8 cellular contexts compared by ENCODE assay signal in the genomic region with DNA sequence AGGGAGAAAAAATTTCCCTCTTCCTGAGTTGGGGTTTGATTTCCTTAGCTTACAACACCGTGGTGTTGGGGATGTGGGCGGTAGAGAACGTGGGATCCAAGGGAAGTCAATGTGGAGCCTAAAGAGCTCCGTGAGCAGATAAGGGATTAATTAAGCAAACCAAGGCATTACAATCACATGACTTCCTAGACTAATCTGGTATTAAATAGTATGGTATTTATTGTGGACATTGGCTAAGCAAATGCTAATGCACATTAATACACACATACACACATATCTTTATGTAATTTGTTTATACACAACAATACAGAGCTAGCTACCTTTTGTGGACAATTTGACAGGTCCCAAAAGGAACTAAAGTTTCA. TPM values are rescaled to one million over a fixed set of nuclear protein-coding genes. Genes with fewer than 3 reads are reported as not detected.
DNase-seq lines count a peak whose midpoint lies in the region; TF ChIP-seq lines count a peak whose summit lies in the region.

No MANE protein-coding gene starts in this region.

- peak overlapping the region; percentile 98 for H3K27ac ChIP-seq in 22Rv1

- peak overlapping the region; percentile 94 for H3K4me3 Mint-ChIP-seq in HFFc6
- H3K4me3 Mint-ChIP-seq in brain = peak overlapping the region; percentile 97 to 100 (median 98)
- peak overlapping the region; percentile 93 for H3K4me3 Mint-ChIP-seq in mesothelial cell of epicardium

- H3K36me3 Mint-ChIP-seq in HFFc6 (ENCODE audit: low read depth) = no peaks in the 10 kb centered on the region
- peaks cover 9% of the 10 kb centered on the region for H3K36me3 Mint-ChIP-seq in brain
- peaks cover 4% of the 10 kb centered on the region for H3K36me3 Mint-ChIP-seq in mesothelial cell of epicardium

- TF ChIP-seq CTCF in 22Rv1 (IDR thresholded peaks at IDR 0.05) (no peak), HFFc6 (IDR thresholded peaks at IDR 0.05) (no peak), brain (conservative IDR thresholded peaks at IDR 0.05) (no peak), mesothelial cell of epicardium (IDR thresholded peaks at IDR 0.05; ENCODE audit: unreplicated experiment) (no peak)

- H3K27ac Mint-ChIP-seq in HFFc6 (peak overlapping the region; percentile 96), brain (peak overlapping the region; percentile 98 to 100 (median 99)), mesothelial cell of epicardium (peak overlapping the region; percentile 99)

- H3K27me3 Mint-ChIP-seq in HFFc6 (ENCODE audit: insufficient read depth) = peaks cover 9% of the 10 kb centered on the region
- H3K27me3 Mint-ChIP-seq in brain = peaks cover 19% of the 10 kb centered on the region
- H3K27me3 Mint-ChIP-seq in mesothelial cell of epicardium (ENCODE audit: low read depth) = no peaks in the 10 kb centered on the region

- no peak for DNase-seq in HFFc6
- no peak for DNase-seq in mesothelial cell of epicardium (ENCODE audit: low spot score in 2 of 2, unreplicated experiment in 2 of 2)
- DNase-seq in NAMALWA (ENCODE audit: low spot score) = no peak
- no peak for DNase-seq in NOMO-1 (lab: John Stamatoyannopoulos, UW; ENCODE audit: unreplicated experiment in 2 of 2)
- no peak for DNase-seq in NCI-H1694 treated with DMSO at 0.1 percent for 48 hours (lab: John Stamatoyannopoulos, UW)
- DNase-seq in anterior cingulate cortex (lab: John Stamatoyannopoulos, UW) = no peak

- H3K9me3 Mint-ChIP-seq in HFFc6 = no peaks in the 10 kb centered on the region
- no peaks in the 10 kb centered on the region for H3K9me3 Mint-ChIP-seq in brain
- H3K9me3 Mint-ChIP-seq in mesothelial cell of epicardium = no peaks in the 10 kb centered on the region

- H3K4me1 Mint-ChIP-seq in HFFc6 (ENCODE audit: low read depth) (peaks cover 32% of the 10 kb centered on the region), brain (peaks cover 61% of the 10 kb centered on the region), mesothelial cell of epicardium (peaks cover 33% of the 10 kb centered on the region)

RNA-seq across cellular contexts. Expression of a gene that starts 0.8 kb away (rescaled TPM):
- 100 to 1,000 TPM in 1 of 6 experiments, 10 to 100 TPM in 5; 65.9 to 103 (median 71.2) TPM for total RNA-seq in HFFc6 (2021; fragmentation: NEBNext Ultra II Directional; extraction: Animal tissue kit (Norgen Biotek cat#: 25700))
- polyA plus RNA-seq in brain (ENCODE audit: insufficient read depth, low read depth, low replicate concordance) = 62.5 TPM
- 47.1 to 49.6 TPM (median 48.1 TPM) in 3 replicates for total RNA-seq in mesothelial cell of epicardium

RNA-seq across cellular contexts. Expression of a gene that starts 1.6 kb away (rescaled TPM):
- 10 to 100 TPM; 46.8 to 53.6 (median 49.4) TPM for total RNA-seq in HFFc6 (2021; fragmentation: NEBNext Ultra II Directional; extraction: Animal tissue kit (Norgen Biotek cat#: 25700))
- polyA plus RNA-seq in brain (ENCODE audit: insufficient read depth, low read depth, low replicate concordance) = 85.2 TPM
- 23.5 to 24.4 TPM (median 23.7 TPM) in 3 replicates for total RNA-seq in mesothelial cell of epicardium

RNA-seq across cellular contexts. Expression of a gene that starts 7.3 kb away (rescaled TPM):
- under 1 TPM in 1 of 6 experiments, not detected in 5; 0.10 TPM for total RNA-seq in HFFc6 (2021; fragmentation: NEBNext Ultra II Directional; extraction: Animal tissue kit (Norgen Biotek cat#: 25700))
- polyA plus RNA-seq in brain (ENCODE audit: insufficient read depth, low read depth, low replicate concordance) = not detected
- total RNA-seq in mesothelial cell of epicardium = 0.76 to 1.3 TPM (median 1.1 TPM) in 3 replicates

RNA-seq across cellular contexts. Expression of a gene that starts 33.2 kb away (rescaled TPM):
- total RNA-seq in HFFc6 (2021; fragmentation: NEBNext Ultra II Directional; extraction: Animal tissue kit (Norgen Biotek cat#: 25700)) = 10 to 100 TPM; 72.1 to 99.8 (median 87.1) TPM
- 113 TPM for polyA plus RNA-seq in brain (ENCODE audit: insufficient read depth, low read depth, low replicate concordance)
- 158 to 177 TPM (median 171 TPM) in 3 replicates for total RNA-seq in mesothelial cell of epicardium

RNA-seq across cellular contexts. Expression of a gene that starts 35.7 kb away (rescaled TPM):
- 10 to 100 TPM; 57.9 to 87.8 (median 68.6) TPM for total RNA-seq in HFFc6 (2021; fragmentation: NEBNext Ultra II Directional; extraction: Animal tissue kit (Norgen Biotek cat#: 25700))
- polyA plus RNA-seq in brain (ENCODE audit: insufficient read depth, low read depth, low replicate concordance) = 10.5 TPM
- total RNA-seq in mesothelial cell of epicardium = 60.7 to 63.2 TPM (median 63.1 TPM) in 3 replicates
